ENCODE assay signal across 1 cellular context in the genomic region with DNA sequence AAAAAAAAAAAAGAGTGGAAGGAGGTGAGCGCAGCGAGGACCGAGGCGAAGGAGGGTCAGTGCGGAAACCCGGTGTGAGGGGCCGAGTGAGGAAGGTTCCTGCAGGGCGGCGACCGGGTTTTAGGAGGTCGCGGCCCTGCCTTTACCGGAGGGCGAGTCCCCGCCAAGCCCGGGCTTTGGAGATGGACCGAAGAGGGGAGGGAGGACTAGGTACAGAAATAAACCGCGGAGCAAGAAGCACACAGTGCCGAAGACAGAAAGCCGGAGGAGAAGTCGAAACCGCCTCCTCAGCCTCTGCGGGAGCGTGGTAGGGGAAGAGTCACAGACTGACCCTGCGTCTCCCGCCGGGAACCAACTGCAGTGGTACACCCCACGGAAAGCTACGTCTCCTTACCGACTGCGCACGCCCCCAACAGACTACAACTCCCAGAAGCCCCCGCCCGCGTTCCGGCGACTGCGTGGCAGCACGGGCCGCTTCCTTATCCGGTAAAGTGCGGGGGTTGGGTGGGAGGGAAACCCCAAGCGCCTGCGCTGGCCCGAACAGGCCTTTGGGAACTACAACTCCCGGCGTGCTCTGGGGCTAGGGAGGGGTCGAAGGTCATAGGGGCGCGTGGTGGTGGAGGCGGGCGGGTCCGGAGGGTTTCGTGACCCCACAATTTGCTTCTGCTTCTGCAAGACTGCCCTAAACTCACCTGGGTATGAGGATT.
A peak's percentile ranks its signal among the peaks of the same experiment; 100 is the strongest.
TF ChIP-seq lines count a peak whose summit lies in the region.

A gene (minus strand): TSS at position 365 of the 707 bp plus-strand sequence. CDS start 380 bp downstream, outside the sequence.

TF ChIP-seq in K562, 482 proteins besides CTCF, POLR2A, EP300 and RAD21 (continued from another document and continues in another):
- TF ChIP-seq, protein P1, sequence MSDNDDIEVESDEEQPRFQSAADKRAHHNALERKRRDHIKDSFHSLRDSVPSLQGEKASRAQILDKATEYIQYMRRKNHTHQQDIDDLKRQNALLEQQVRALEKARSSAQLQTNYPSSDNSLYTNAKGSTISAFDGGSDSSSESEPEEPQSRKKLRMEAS (CRISPR knock-in tag; IDR thresholded peaks at IDR 0.05) = peak; percentile 95
- TF ChIP-seq RCOR1 (IDR thresholded peaks at IDR 0.05; ENCODE audit: borderline replicate concordance in 1 of 2, low read depth in 2 of 2, low read length in 2 of 2) = no peak; a peak in 1 of 4 replicates
- TF ChIP-seq MTA3 (IDR thresholded peaks at IDR 0.05; ENCODE audit: borderline replicate concordance) = peak; percentile 58; the same call in 1 of the 2 replicates
- 0 out of 2 replicates have a peak, but pooled peaks have one; percentile 12 for TF ChIP-seq ETV5 (CRISPR knock-in tag; IDR thresholded peaks at IDR 0.05; ENCODE audit: low read depth)
- 0 out of 2 replicates have a peak, but pooled peaks have one; percentile 44 for TF ChIP-seq CHD2 (IDR thresholded peaks at IDR 0.05; ENCODE audit: low read depth, low read length)
- TF ChIP-seq POLR2G (IDR thresholded peaks at IDR 0.05; ENCODE audit: low read depth, low read length) = peak; percentile 97
- TF ChIP-seq, protein P2, sequence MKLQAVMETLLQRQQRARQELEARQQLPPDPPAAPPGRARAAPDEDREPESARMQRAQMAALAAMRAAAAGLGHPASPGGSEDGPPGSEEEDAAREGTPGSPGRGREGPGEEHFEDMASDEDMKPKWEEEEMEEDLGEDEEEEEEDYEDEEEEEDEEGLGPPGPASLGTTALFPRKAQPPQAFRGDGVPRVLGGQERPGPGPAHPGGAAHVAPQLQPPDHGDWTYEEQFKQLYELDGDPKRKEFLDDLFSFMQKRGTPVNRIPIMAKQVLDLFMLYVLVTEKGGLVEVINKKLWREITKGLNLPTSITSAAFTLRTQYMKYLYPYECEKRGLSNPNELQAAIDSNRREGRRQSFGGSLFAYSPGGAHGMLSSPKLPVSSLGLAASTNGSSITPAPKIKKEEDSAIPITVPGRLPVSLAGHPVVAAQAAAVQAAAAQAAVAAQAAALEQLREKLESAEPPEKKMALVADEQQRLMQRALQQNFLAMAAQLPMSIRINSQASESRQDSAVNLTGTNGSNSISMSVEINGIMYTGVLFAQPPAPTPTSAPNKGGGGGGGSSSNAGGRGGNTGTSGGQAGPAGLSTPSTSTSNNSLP (IDR thresholded peaks at IDR 0.05; ENCODE audit: borderline replicate concordance, low read depth, low read length) = no peak
- TF ChIP-seq FOXJ3 (CRISPR knock-in tag; IDR thresholded peaks at IDR 0.05) = no peak
- TF ChIP-seq, protein P3, sequence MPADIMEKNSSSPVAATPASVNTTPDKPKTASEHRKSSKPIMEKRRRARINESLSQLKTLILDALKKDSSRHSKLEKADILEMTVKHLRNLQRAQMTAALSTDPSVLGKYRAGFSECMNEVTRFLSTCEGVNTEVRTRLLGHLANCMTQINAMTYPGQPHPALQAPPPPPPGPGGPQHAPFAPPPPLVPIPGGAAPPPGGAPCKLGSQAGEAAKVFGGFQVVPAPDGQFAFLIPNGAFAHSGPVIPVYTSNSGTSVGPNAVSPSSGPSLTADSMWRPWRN (IDR thresholded peaks at IDR 0.05; ENCODE audit: low read depth) = no peak
- TF ChIP-seq NR2C2 (CRISPR knock-in tag; IDR thresholded peaks at IDR 0.05) = peak; percentile 100
- TF ChIP-seq NR2C2 (tag; IDR thresholded peaks at IDR 0.05) = peak; percentile 100
- TF ChIP-seq, protein P4, sequence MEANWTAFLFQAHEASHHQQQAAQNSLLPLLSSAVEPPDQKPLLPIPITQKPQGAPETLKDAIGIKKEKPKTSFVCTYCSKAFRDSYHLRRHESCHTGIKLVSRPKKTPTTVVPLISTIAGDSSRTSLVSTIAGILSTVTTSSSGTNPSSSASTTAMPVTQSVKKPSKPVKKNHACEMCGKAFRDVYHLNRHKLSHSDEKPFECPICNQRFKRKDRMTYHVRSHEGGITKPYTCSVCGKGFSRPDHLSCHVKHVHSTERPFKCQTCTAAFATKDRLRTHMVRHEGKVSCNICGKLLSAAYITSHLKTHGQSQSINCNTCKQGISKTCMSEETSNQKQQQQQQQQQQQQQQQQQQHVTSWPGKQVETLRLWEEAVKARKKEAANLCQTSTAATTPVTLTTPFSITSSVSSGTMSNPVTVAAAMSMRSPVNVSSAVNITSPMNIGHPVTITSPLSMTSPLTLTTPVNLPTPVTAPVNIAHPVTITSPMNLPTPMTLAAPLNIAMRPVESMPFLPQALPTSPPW (CRISPR knock-in tag; IDR thresholded peaks at IDR 0.05) = peak; percentile 95
- no peak for TF ChIP-seq FUS (optimal IDR thresholded peaks at IDR 0.05; ENCODE audit: low read depth, low read length)
- TF ChIP-seq ELF2 (CRISPR knock-in tag; IDR thresholded peaks at IDR 0.05) = 0 out of 2 replicates have a peak, but pooled peaks have one; percentile 49
- no peak for TF ChIP-seq SNRNP70 (optimal IDR thresholded peaks at IDR 0.05; ENCODE audit: low read depth, low read length)
- TF ChIP-seq SAP30 (IDR thresholded peaks at IDR 0.05; ENCODE audit: borderline replicate concordance, insufficient read depth, low read depth, low read length, poor library complexity, severe bottlenecking) = peak; percentile 37
- no peak for TF ChIP-seq KLF1 (tag; IDR thresholded peaks at IDR 0.05)
- peak; percentile 16; the same call in 1 of the 2 replicates for TF ChIP-seq ESRRA (IDR thresholded peaks at IDR 0.05; ENCODE audit: borderline replicate concordance, low read depth)
- no peak for TF ChIP-seq COPS2 (conservative IDR thresholded peaks at IDR 0.05)
- TF ChIP-seq PML (IDR thresholded peaks at IDR 0.05; ENCODE audit: low read length) = peak; percentile 64
- TF ChIP-seq MAZ (CRISPR knock-in tag; conservative IDR thresholded peaks at IDR 0.05 in 1 of 2, IDR thresholded peaks at IDR 0.05 in 1 of 2) = peak; percentile 69 to 70
- TF ChIP-seq KAT7 (CRISPR knock-in tag; IDR thresholded peaks at IDR 0.05; ENCODE audit: borderline replicate concordance) = peak; percentile 64; the same call in 1 of the 2 replicates
- TF ChIP-seq ATF7 (IDR thresholded peaks at IDR 0.05) = peak; percentile 89
- TF ChIP-seq ZNF696 (CRISPR knock-in tag; conservative IDR thresholded peaks at IDR 0.05) = no peak
- TF ChIP-seq, protein P5, sequence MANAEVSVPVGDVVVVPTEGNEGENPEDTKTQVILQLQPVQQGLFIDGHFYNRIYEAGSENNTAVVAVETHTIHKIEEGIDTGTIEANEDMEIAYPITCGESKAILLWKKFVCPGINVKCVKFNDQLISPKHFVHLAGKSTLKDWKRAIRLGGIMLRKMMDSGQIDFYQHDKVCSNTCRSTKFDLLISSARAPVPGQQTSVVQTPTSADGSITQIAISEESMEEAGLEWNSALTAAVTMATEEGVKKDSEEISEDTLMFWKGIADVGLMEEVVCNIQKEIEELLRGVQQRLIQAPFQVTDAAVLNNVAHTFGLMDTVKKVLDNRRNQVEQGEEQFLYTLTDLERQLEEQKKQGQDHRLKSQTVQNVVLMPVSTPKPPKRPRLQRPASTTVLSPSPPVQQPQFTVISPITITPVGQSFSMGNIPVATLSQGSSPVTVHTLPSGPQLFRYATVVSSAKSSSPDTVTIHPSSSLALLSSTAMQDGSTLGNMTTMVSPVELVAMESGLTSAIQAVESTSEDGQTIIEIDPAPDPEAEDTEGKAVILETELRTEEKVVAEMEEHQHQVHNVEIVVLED (CRISPR knock-in tag; IDR thresholded peaks at IDR 0.05) = peak; percentile 85
- TF ChIP-seq, protein P6, sequence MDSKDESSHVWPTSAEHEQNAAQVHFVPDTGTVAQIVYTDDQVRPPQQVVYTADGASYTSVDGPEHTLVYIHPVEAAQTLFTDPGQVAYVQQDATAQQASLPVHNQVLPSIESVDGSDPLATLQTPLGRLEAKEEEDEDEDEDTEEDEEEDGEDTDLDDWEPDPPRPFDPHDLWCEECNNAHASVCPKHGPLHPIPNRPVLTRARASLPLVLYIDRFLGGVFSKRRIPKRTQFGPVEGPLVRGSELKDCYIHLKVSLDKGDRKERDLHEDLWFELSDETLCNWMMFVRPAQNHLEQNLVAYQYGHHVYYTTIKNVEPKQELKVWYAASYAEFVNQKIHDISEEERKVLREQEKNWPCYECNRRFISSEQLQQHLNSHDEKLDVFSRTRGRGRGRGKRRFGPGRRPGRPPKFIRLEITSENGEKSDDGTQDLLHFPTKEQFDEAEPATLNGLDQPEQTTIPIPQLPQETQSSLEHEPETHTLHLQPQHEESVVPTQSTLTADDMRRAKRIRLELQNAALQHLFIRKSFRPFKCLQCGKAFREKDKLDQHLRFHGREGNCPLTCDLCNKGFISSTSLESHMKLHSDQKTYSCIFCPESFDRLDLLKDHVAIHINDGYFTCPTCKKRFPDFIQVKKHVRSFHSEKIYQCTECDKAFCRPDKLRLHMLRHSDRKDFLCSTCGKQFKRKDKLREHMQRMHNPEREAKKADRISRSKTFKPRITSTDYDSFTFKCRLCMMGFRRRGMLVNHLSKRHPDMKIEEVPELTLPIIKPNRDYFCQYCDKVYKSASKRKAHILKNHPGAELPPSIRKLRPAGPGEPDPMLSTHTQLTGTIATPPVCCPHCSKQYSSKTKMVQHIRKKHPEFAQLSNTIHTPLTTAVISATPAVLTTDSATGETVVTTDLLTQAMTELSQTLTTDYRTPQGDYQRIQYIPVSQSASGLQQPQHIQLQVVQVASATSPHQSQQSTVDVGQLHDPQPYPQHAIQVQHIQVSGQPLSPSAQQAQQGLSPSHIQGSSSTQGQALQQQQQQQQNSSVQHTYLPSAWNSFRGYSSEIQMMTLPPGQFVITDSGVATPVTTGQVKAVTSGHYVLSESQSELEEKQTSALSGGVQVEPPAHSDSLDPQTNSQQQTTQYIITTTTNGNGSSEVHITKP (IDR thresholded peaks at IDR 0.05; ENCODE audit: partially characterized antibody) = peak; percentile 98
- TF ChIP-seq MCM7 (IDR thresholded peaks at IDR 0.05) = no peak
- peak in 1 of 2 experiments; percentile 66; a peak in 1 of 4 replicates for TF ChIP-seq KDM4B (IDR thresholded peaks at IDR 0.05; ENCODE audit: borderline replicate concordance in 2 of 2, low read depth in 1 of 2)
- peak; percentile 72; the same call in 1 of the 2 replicates for TF ChIP-seq MBD2 (IDR thresholded peaks at IDR 0.05; ENCODE audit: borderline replicate concordance, low read depth)
- TF ChIP-seq, protein P7, sequence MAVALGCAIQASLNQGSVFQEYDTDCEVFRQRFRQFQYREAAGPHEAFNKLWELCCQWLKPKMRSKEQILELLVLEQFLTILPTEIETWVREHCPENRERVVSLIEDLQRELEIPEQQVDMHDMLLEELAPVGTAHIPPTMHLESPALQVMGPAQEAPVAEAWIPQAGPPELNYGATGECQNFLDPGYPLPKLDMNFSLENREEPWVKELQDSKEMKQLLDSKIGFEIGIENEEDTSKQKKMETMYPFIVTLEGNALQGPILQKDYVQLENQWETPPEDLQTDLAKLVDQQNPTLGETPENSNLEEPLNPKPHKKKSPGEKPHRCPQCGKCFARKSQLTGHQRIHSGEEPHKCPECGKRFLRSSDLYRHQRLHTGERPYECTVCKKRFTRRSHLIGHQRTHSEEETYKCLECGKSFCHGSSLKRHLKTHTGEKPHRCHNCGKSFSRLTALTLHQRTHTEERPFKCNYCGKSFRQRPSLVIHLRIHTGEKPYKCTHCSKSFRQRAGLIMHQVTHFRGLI (CRISPR knock-in tag; IDR thresholded peaks at IDR 0.05) = no peak
- TF ChIP-seq PTBP1 (IDR thresholded peaks at IDR 0.05; ENCODE audit: low read depth, low read length) = 0 out of 2 replicates have a peak, but pooled peaks have one; percentile 21
- no peak for TF ChIP-seq RFX7 (CRISPR knock-in tag; IDR thresholded peaks at IDR 0.05)
- TF ChIP-seq ZNF24 (IDR thresholded peaks at IDR 0.05) = peak; percentile 16; the same call in 1 of the 2 replicates
- TF ChIP-seq LEF1 (IDR thresholded peaks at IDR 0.05) = no peak
- no peak for TF ChIP-seq BACH1 (tag; IDR thresholded peaks at IDR 0.05)
- TF ChIP-seq TRIM24 (IDR thresholded peaks at IDR 0.05) = 0 out of 4 replicates have a peak, but pooled peaks of 1 of the 2 experiments have one; percentile 23
- TF ChIP-seq XRCC3 (IDR thresholded peaks at IDR 0.05) = no peak
- TF ChIP-seq, protein P8, sequence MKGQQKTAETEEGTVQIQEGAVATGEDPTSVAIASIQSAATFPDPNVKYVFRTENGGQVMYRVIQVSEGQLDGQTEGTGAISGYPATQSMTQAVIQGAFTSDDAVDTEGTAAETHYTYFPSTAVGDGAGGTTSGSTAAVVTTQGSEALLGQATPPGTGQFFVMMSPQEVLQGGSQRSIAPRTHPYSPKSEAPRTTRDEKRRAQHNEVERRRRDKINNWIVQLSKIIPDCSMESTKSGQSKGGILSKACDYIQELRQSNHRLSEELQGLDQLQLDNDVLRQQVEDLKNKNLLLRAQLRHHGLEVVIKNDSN (CRISPR knock-in tag; IDR thresholded peaks at IDR 0.05) = peak; percentile 63; the same call in 1 of the 2 replicates
- TF ChIP-seq BCL6 (CRISPR knock-in tag; IDR thresholded peaks at IDR 0.05) = no peak
- peak; percentile 75 for TF ChIP-seq RNF2 (IDR thresholded peaks at IDR 0.05)
- no peak; the same call in 1 of the 2 replicates for TF ChIP-seq CBX1 (IDR thresholded peaks at IDR 0.05; ENCODE audit: low read depth)
- TF ChIP-seq L3MBTL2 (IDR thresholded peaks at IDR 0.05) = peak; percentile 97; the same call in 1 of the 2 replicates
- TF ChIP-seq MYC (IDR thresholded peaks at IDR 0.05; ENCODE audit: low read depth, low read length) = peak; percentile 87
- TF ChIP-seq MYC (CRISPR knock-in tag; IDR thresholded peaks at IDR 0.05; ENCODE audit: borderline replicate concordance, low read depth) = no peak
- TF ChIP-seq ZNF143 (CRISPR knock-in tag; IDR thresholded peaks at IDR 0.05) = peak; percentile 96
- TF ChIP-seq ZKSCAN1 (IDR thresholded peaks at IDR 0.05; ENCODE audit: low read depth, low read length) = 0 out of 2 replicates have a peak, but pooled peaks have one; percentile 9
- TF ChIP-seq ZNF668 (CRISPR knock-in tag; IDR thresholded peaks at IDR 0.05) = no peak
- no peak for TF ChIP-seq TBL1XR1 (IDR thresholded peaks at IDR 0.05; ENCODE audit: low read length in 2 of 2)
- no peak for TF ChIP-seq MCM3 (IDR thresholded peaks at IDR 0.05)
- TF ChIP-seq NFIX (CRISPR knock-in tag; IDR thresholded peaks at IDR 0.05; ENCODE audit: low read depth) = no peak
- peak; percentile 98 for TF ChIP-seq BHLHE40 (IDR thresholded peaks at IDR 0.05; ENCODE audit: low read length)
- peak; percentile 89 for TF ChIP-seq GABPB1 (CRISPR knock-in tag; IDR thresholded peaks at IDR 0.05)
- TF ChIP-seq IRF2 (CRISPR knock-in tag; IDR thresholded peaks at IDR 0.05) = no peak
- TF ChIP-seq RUNX1 (IDR thresholded peaks at IDR 0.05; ENCODE audit: low read depth) = 0 out of 2 replicates have a peak, but pooled peaks have one; percentile 12
- TF ChIP-seq GATA2 (CRISPR knock-in tag; IDR thresholded peaks at IDR 0.05) = no peak
- TF ChIP-seq ZNF239 (CRISPR knock-in tag; IDR thresholded peaks at IDR 0.05) = no peak
- TF ChIP-seq, protein P9, sequence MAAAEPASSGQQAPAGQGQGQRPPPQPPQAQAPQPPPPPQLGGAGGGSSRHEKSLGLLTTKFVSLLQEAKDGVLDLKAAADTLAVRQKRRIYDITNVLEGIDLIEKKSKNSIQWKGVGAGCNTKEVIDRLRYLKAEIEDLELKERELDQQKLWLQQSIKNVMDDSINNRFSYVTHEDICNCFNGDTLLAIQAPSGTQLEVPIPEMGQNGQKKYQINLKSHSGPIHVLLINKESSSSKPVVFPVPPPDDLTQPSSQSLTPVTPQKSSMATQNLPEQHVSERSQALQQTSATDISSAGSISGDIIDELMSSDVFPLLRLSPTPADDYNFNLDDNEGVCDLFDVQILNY (CRISPR knock-in tag; IDR thresholded peaks at IDR 0.05) = no peak
- TF ChIP-seq SMAD4 (CRISPR knock-in tag; conservative IDR thresholded peaks at IDR 0.05) = peak; percentile 77; the same call in 1 of the 2 replicates
- peak; percentile 86 for TF ChIP-seq CREM (IDR thresholded peaks at IDR 0.05; ENCODE audit: low read depth)
- peak; percentile 75 for TF ChIP-seq TAF1 (IDR thresholded peaks at IDR 0.05; ENCODE audit: control insufficient read depth, extremely low read depth, insufficient read depth, low read length, severe bottlenecking)
- no peak for TF ChIP-seq ZNF41 (CRISPR knock-in tag; conservative IDR thresholded peaks at IDR 0.05)
